25 cellular contexts compared by ENCODE assay signal in genomic region chr1:86352096-86352495, GRCh38. TPM values are rescaled to one million over a fixed set of nuclear protein-coding genes. Genes with fewer than 3 reads are reported as not detected.
DNase-seq lines count a peak whose midpoint lies in the region; ATAC-seq and TF ChIP-seq lines count a peak whose summit lies in the region.
"Had no signal": no experiment of that assay in that cellular context is flagged by ENCODE, and none has a peak within 500 bp of the region (broad histone marks: within the 10 kb centered on the region; RNA-seq: fewer than 3 reads in every experiment).

No MANE protein-coding gene starts in this region.

- no peaks in the 10 kb centered on the region for H3K9me3 ChIP-seq in mammary epithelial cell (replicated peaks; ENCODE audit: insufficient read depth, low read length)
- peaks cover 0 to 12% (median 7%) of the 10 kb centered on the region in 8 donors for H3K9me3 ChIP-seq in spleen
- H3K9me3 ChIP-seq: pancreas, right atrium auricular region had no signal

- H3K27ac ChIP-seq in mammary epithelial cell (ENCODE audit: insufficient read depth, low read depth, low read length), result no peak overlapping the region
- H3K27ac ChIP-seq in spleen, result no peak overlapping the region
- H3K27ac ChIP-seq: foreskin keratinocyte, pancreas, PC-9, right atrium auricular region had no signal

- intact Hi-C loops in mammary epithelial cell (cut with micrococcal nuclease), result no loop called here
- intact Hi-C loops in spleen (cut with DNase I; ENCODE audit: low total_unique reads), result no loop called here

- CTCF ChIA-PET in mammary epithelial cell (lab: Charles Lee; ENCODE audit: low non-redundant PET), result no interaction called here

- H3K36me3 ChIP-seq in mammary epithelial cell (ENCODE audit: insufficient read depth, low read length) (peaks cover 16% of the 10 kb centered on the region), spleen (peaks cover 4 to 68% (median 44%) of the 10 kb centered on the region in 6 donors)

- H3K79me2 ChIP-seq in mammary epithelial cell (ENCODE audit: insufficient read depth, low read length), result no peaks in the 10 kb centered on the region

- no peak overlapping the region for H2AFZ ChIP-seq in mammary epithelial cell (ENCODE audit: low read depth, low read length)
- H2AFZ ChIP-seq: GM23338, PC-9 had no signal

- dilution Hi-C loops in mammary epithelial cell (cut with HindIII; ENCODE audit: low sequenced_read_pairs), result no loop called here

- no TSS peak for BruUV-seq in mammary epithelial cell (replicated peaks; lab: Mats Ljungman, UMichigan)

- no peak overlapping the region for H3K4me3 ChIP-seq in mammary epithelial cell (replicated peaks in 1 of 3; ENCODE audit: insufficient read depth in 1 of 3, low read depth in 2 of 3, low read length in 3 of 3)
- no peak overlapping the region for H3K4me3 ChIP-seq in spleen
- H3K4me3 ChIP-seq: GM23338, pancreas, PC-9, right atrium auricular region had no signal

- H3K27me3 ChIP-seq in mammary epithelial cell (ENCODE audit: insufficient read depth, low read length), result no peaks in the 10 kb centered on the region
- no peaks in the 10 kb centered on the region for H3K27me3 ChIP-seq in spleen (replicated peaks in 1 of 7)
- H3K27me3 ChIP-seq: foreskin keratinocyte, pancreas, right atrium auricular region had no signal

- 86% methylated on average over 1 of the region's 1 CpG for WGBS in mammary epithelial cell (ENCODE audit: low coverage, missing lambda C conversion rate)
- 88 to 100% (median 93%) methylated on average over 1 of the region's 1 CpG for WGBS in spleen, 5 donors

- in situ Hi-C loops in mammary epithelial cell (cut with MboI; ENCODE audit: low sequenced_read_pairs in 2 of 2), result no loop called here

- DNase-seq in EH (ENCODE audit: low read depth) (peak; percentile 41), M059J (ENCODE audit: low read depth) (peak; percentile 6), mammary epithelial cell (peak; percentile 12), iris pigment epithelial cell (ENCODE audit: low read depth) (peak; percentile 7), spleen (no peak)
- DNase-seq in activated T-cell treated with anti-CD3 and anti-CD28 coated beads, Interleukin-2, amount 50 U/mL, for 1 hour, result no peak
- DNase-seq: activated CD4-positive, alpha-beta T cell treated with anti-CD3 and anti-CD28 coated beads, Interleukin-2, amount 10 ng/mL, durations not matched to agents 24 days and 14 days; activated naive CD8-positive, alpha-beta T cell treated with anti-CD3 and anti-CD28 coated beads, Interleukin-2, amount 50 U/mL, for 24 hours; activated T-cell treated with anti-CD3 and anti-CD28 coated beads, Interleukin-2, amount 50 U/mL, for 4 hours; EL; left cardiac atrium; MM.1S; NCI-H146; NCI-H2171; NCI-H524; pancreas; PC-9; SHP77 treated with DMSO at 0.1 percent for 48 hours; stimulated activated CD4-positive, alpha-beta T cell treated with anti-CD3 and anti-CD28 coated beads, Interleukin-2, amount 100 ng/mL, for 48 hours; SW 1271; T-helper 9 cell had no signal

- H3K4me1 ChIP-seq in mammary epithelial cell (ENCODE audit: insufficient read depth, low read length), result no peaks in the 10 kb centered on the region
- no peaks in the 10 kb centered on the region for H3K4me1 ChIP-seq in spleen
- H3K4me1 ChIP-seq: foreskin keratinocyte, pancreas, right atrium auricular region had no signal

- TF ChIP-seq CTCF in mammary epithelial cell (conservative IDR thresholded peaks at IDR 0.05 in 1 of 2, IDR thresholded peaks at IDR 0.05 in 1 of 2; ENCODE audit: extremely low read depth in 1 of 2, insufficient read depth in 1 of 2, low read depth in 1 of 2, low read length in 2 of 2) (no peak), spleen (IDR thresholded peaks at IDR 0.05 in 8 of 11, conservative IDR thresholded peaks at IDR 0.05 in 3 of 11) (no peak)

- TF ChIP-seq POLR2A in spleen (IDR thresholded peaks at IDR 0.05), result no peak

- H3K9ac ChIP-seq in mammary epithelial cell (ENCODE audit: insufficient read depth, low read length), result no peak overlapping the region

- no peaks in the 10 kb centered on the region for H4K20me1 ChIP-seq in mammary epithelial cell (ENCODE audit: insufficient read depth, low read length)

- H3K4me2 ChIP-seq in mammary epithelial cell (ENCODE audit: insufficient read depth, low read depth, low read length), result no peak overlapping the region
- H3K4me2 ChIP-seq: GM23338, PC-9 had no signal

- no peak for ATAC-seq in HG03139 (IDR thresholded peaks at IDR 0.05; ENCODE audit: unreplicated experiment)
- ATAC-seq: activated naive CD8-positive, alpha-beta T cell treated with anti-CD3 and anti-CD28 coated beads, Interleukin-2, amount 50 U/mL, for 24 hours; activated T-cell treated with anti-CD3 and anti-CD28 coated beads, Interleukin-2, amount 50 U/mL, for 4 hours; foreskin keratinocyte; GM23338; pancreas had no signal

RNA-seq across cellular contexts. Expression of gene ODF2L, which starts 44.0 kb away (rescaled TPM):
- 20.5 and 35.1 TPM in 2 replicates for total RNA-seq in M059J (2014; rRNA removed; shearing (Covaris generic))
- total RNA-seq in mammary epithelial cell (10 to 100 TPM; 43.0 to 55.2 TPM), spleen (100 to 1,000 TPM in 1 of 7 donors, 10 to 100 TPM in 6; 57.3 to 132 (median 87.5) TPM)
- polyA plus RNA-seq in mammary epithelial cell (7.2 TPM), spleen (100 to 1,000 TPM in 2 of 3 donors, 10 to 100 TPM in 1; 39.1 to 123 (median 114) TPM)
- 0.78 TPM for polyA minus RNA-seq in mammary epithelial cell

Comparison
In these comparisons a context has a peak if more than half of its experiments do, and no peak if none do; other contexts are left out.
1. DNase-seq: peak in EH (single experiment), M059J (single experiment), mammary epithelial cell (single experiment) and iris pigment epithelial cell (single experiment); none in activated T-cell treated with anti-CD3 and anti-CD28 coated beads, Interleukin-2, amount 50 U/mL, for 1 hour (single experiment) and spleen (single experiment).